ENCODE assay signal across 2 cellular contexts in the genomic region with DNA sequence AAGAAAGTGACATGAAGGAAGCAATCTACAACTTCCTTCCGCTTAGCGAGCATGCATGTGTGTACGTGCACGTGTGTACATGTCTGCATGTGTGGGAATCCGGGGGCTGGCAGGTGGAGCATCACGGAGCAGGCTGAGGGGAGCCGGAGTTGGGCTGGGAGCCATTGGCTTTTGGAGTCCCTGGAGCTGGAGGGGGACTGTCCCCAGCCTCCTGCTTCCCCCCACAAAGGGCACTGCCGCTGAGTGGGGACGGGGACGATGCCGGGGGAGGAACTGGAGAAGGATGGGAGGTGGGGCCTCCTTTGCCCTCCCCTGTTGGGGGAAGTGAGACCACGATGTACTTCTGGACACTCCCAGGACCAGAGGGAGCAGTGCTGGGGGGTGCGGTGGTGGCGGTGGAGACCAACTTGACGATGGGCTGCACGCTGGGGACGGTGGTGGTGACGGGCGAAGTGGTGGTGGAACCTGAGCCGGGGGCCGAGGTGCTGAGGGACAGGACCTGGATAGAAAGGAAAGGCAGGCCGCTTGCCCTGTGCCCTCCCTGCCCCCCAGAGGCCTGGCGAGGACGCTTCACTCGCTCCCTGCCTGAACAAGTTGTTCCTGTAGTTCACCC.
TF ChIP-seq lines count a peak whose summit lies in the region.

No MANE protein-coding gene starts in this region.

TF ChIP-seq in HepG2, 621 proteins besides CTCF, POLR2A, EP300 and RAD21:
- TF ChIP-seq, protein P1, sequence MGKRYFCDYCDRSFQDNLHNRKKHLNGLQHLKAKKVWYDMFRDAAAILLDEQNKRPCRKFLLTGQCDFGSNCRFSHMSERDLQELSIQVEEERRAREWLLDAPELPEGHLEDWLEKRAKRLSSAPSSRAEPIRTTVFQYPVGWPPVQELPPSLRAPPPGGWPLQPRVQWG (CRISPR knock-in tag; IDR thresholded peaks at IDR 0.05; ENCODE audit: borderline replicate concordance, low read depth), result no peak
- no peak for TF ChIP-seq ZNF138 (CRISPR knock-in tag; IDR thresholded peaks at IDR 0.05; ENCODE audit: low read depth)
- peak; percentile 17; the same call in 1 of the 2 replicates for TF ChIP-seq RBFOX2 (IDR thresholded peaks at IDR 0.05; ENCODE audit: low read depth, low read length)

TF ChIP-seq in WTC11, 78 proteins besides CTCF, POLR2A, EP300 and RAD21:
- TF ChIP-seq ELF4 (CRISPR knock-in tag; IDR thresholded peaks at IDR 0.05; ENCODE audit: low read depth), result no peak
- TF ChIP-seq OVOL2 (CRISPR knock-in tag; IDR thresholded peaks at IDR 0.05; ENCODE audit: borderline replicate concordance), result no peak
- TF ChIP-seq, protein P2, sequence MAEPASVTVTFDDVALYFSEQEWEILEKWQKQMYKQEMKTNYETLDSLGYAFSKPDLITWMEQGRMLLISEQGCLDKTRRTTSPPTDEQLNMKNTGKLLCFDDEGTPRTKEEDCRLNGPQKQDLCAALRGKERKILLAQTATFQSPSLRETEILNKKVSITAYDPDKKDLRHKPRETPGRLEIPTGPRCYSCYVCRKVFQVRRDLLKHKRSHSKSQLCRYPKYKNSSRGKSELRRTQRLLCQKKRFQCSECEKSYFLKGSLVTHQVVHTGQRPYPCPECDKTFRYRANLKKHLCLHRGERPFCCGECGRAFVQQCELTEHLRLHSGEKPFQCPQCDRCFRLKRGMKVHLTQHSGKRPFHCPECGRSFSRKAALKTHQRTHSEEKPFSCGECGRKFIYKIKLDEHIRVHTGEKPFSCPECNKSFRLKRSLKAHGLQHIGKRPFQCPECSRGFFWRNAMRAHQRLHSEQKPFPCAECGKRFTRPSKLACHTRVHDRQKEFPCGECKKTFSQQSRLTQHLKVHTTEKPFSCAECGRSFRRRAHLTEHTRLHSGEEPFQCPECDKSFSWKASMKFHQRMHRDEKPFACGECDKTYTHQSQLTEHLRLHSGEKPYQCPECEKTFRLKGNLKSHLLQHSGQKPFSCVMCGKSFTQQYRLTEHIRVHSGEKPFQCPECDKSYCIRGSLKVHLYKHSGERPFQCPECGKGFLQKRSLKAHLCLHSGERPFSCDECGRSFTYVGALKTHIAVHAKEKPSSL (CRISPR knock-in tag; conservative IDR thresholded peaks at IDR 0.05), result no peak
- no peak for TF ChIP-seq JUN (CRISPR knock-in tag; IDR thresholded peaks at IDR 0.05)
- TF ChIP-seq FOXJ3 (CRISPR knock-in tag; IDR thresholded peaks at IDR 0.05; ENCODE audit: borderline replicate concordance), result no peak
- TF ChIP-seq TEAD1 (CRISPR knock-in tag; IDR thresholded peaks at IDR 0.05), result no peak
